ENCODE assay signal across 1 cellular context in genomic region chr9:127942152-127943010, GRCh38.
A peak's percentile ranks its signal among the peaks of the same experiment; 100 is the strongest.
TF ChIP-seq lines count a peak whose summit lies in the region.

No MANE protein-coding gene starts in this region.

TF ChIP-seq in HepG2, 621 proteins besides CTCF, POLR2A, EP300 and RAD21 (continued from another document and continues in another):
- TF ChIP-seq CEBPZ (IDR thresholded peaks at IDR 0.05; ENCODE audit: low read length): no peak
- TF ChIP-seq RBM39 (IDR thresholded peaks at IDR 0.05; ENCODE audit: low read depth, low read length, poor library complexity, severe bottlenecking): no peak
- 0 out of 2 replicates have a peak, but pooled peaks have one; percentile 30 for TF ChIP-seq ZNF143 (CRISPR knock-in tag; IDR thresholded peaks at IDR 0.05)
- no peak for TF ChIP-seq ZNF383 (CRISPR knock-in tag; IDR thresholded peaks at IDR 0.05; ENCODE audit: borderline replicate concordance)
- no peak for TF ChIP-seq ZFP36 (IDR thresholded peaks at IDR 0.05; ENCODE audit: borderline replicate concordance, low read depth, low read length, partially characterized antibody)
- no peak for TF ChIP-seq DPF2 (CRISPR knock-in tag; IDR thresholded peaks at IDR 0.05; ENCODE audit: borderline replicate concordance, low read depth)
- no peak for TF ChIP-seq GLI4 (CRISPR knock-in tag; IDR thresholded peaks at IDR 0.05; ENCODE audit: borderline replicate concordance)
- TF ChIP-seq NFYC (CRISPR knock-in tag; IDR thresholded peaks at IDR 0.05): no peak
- no peak for TF ChIP-seq WIZ (CRISPR knock-in tag; IDR thresholded peaks at IDR 0.05)
- no peak for TF ChIP-seq TAF1 (CRISPR knock-in tag; IDR thresholded peaks at IDR 0.05)
- no peak; the same call in none of the 2 replicates for TF ChIP-seq ZFP91 (CRISPR knock-in tag; IDR thresholded peaks at IDR 0.05; ENCODE audit: borderline replicate concordance)
- no peak for TF ChIP-seq MIER3 (CRISPR knock-in tag; IDR thresholded peaks at IDR 0.05; ENCODE audit: borderline replicate concordance)
- no peak for TF ChIP-seq ZNF678 (CRISPR knock-in tag; IDR thresholded peaks at IDR 0.05)
- TF ChIP-seq SRF (IDR thresholded peaks at IDR 0.05; ENCODE audit: low read depth, low read length): no peak
- TF ChIP-seq, protein P1, sequence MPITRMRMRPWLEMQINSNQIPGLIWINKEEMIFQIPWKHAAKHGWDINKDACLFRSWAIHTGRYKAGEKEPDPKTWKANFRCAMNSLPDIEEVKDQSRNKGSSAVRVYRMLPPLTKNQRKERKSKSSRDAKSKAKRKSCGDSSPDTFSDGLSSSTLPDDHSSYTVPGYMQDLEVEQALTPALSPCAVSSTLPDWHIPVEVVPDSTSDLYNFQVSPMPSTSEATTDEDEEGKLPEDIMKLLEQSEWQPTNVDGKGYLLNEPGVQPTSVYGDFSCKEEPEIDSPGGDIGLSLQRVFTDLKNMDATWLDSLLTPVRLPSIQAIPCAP (CRISPR knock-in tag; IDR thresholded peaks at IDR 0.05; ENCODE audit: low read depth): no peak
- no peak for TF ChIP-seq TBX3 (IDR thresholded peaks at IDR 0.05; ENCODE audit: borderline replicate concordance)
- TF ChIP-seq ZNF225 (CRISPR knock-in tag; IDR thresholded peaks at IDR 0.05): no peak
- no peak for TF ChIP-seq NFE2L1 (CRISPR knock-in tag; IDR thresholded peaks at IDR 0.05; ENCODE audit: borderline replicate concordance)
- TF ChIP-seq, protein P2, sequence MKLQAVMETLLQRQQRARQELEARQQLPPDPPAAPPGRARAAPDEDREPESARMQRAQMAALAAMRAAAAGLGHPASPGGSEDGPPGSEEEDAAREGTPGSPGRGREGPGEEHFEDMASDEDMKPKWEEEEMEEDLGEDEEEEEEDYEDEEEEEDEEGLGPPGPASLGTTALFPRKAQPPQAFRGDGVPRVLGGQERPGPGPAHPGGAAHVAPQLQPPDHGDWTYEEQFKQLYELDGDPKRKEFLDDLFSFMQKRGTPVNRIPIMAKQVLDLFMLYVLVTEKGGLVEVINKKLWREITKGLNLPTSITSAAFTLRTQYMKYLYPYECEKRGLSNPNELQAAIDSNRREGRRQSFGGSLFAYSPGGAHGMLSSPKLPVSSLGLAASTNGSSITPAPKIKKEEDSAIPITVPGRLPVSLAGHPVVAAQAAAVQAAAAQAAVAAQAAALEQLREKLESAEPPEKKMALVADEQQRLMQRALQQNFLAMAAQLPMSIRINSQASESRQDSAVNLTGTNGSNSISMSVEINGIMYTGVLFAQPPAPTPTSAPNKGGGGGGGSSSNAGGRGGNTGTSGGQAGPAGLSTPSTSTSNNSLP (IDR thresholded peaks at IDR 0.05; ENCODE audit: low read depth, low read length): no peak
- TF ChIP-seq NR3C1 (CRISPR knock-in tag; IDR thresholded peaks at IDR 0.05): no peak
- no peak for TF ChIP-seq SP5 (CRISPR knock-in tag; IDR thresholded peaks at IDR 0.05; ENCODE audit: borderline replicate concordance, low read depth)
- TF ChIP-seq SIX1 (CRISPR knock-in tag; IDR thresholded peaks at IDR 0.05; ENCODE audit: borderline replicate concordance): no peak
- TF ChIP-seq MIXL1 (CRISPR knock-in tag; IDR thresholded peaks at IDR 0.05): no peak
- TF ChIP-seq FOSL2 (CRISPR knock-in tag; IDR thresholded peaks at IDR 0.05): 0 out of 2 replicates have a peak, but pooled peaks have one; percentile 12
- TF ChIP-seq NFIB (CRISPR knock-in tag; IDR thresholded peaks at IDR 0.05; ENCODE audit: borderline replicate concordance): no peak
- TF ChIP-seq, protein P3, sequence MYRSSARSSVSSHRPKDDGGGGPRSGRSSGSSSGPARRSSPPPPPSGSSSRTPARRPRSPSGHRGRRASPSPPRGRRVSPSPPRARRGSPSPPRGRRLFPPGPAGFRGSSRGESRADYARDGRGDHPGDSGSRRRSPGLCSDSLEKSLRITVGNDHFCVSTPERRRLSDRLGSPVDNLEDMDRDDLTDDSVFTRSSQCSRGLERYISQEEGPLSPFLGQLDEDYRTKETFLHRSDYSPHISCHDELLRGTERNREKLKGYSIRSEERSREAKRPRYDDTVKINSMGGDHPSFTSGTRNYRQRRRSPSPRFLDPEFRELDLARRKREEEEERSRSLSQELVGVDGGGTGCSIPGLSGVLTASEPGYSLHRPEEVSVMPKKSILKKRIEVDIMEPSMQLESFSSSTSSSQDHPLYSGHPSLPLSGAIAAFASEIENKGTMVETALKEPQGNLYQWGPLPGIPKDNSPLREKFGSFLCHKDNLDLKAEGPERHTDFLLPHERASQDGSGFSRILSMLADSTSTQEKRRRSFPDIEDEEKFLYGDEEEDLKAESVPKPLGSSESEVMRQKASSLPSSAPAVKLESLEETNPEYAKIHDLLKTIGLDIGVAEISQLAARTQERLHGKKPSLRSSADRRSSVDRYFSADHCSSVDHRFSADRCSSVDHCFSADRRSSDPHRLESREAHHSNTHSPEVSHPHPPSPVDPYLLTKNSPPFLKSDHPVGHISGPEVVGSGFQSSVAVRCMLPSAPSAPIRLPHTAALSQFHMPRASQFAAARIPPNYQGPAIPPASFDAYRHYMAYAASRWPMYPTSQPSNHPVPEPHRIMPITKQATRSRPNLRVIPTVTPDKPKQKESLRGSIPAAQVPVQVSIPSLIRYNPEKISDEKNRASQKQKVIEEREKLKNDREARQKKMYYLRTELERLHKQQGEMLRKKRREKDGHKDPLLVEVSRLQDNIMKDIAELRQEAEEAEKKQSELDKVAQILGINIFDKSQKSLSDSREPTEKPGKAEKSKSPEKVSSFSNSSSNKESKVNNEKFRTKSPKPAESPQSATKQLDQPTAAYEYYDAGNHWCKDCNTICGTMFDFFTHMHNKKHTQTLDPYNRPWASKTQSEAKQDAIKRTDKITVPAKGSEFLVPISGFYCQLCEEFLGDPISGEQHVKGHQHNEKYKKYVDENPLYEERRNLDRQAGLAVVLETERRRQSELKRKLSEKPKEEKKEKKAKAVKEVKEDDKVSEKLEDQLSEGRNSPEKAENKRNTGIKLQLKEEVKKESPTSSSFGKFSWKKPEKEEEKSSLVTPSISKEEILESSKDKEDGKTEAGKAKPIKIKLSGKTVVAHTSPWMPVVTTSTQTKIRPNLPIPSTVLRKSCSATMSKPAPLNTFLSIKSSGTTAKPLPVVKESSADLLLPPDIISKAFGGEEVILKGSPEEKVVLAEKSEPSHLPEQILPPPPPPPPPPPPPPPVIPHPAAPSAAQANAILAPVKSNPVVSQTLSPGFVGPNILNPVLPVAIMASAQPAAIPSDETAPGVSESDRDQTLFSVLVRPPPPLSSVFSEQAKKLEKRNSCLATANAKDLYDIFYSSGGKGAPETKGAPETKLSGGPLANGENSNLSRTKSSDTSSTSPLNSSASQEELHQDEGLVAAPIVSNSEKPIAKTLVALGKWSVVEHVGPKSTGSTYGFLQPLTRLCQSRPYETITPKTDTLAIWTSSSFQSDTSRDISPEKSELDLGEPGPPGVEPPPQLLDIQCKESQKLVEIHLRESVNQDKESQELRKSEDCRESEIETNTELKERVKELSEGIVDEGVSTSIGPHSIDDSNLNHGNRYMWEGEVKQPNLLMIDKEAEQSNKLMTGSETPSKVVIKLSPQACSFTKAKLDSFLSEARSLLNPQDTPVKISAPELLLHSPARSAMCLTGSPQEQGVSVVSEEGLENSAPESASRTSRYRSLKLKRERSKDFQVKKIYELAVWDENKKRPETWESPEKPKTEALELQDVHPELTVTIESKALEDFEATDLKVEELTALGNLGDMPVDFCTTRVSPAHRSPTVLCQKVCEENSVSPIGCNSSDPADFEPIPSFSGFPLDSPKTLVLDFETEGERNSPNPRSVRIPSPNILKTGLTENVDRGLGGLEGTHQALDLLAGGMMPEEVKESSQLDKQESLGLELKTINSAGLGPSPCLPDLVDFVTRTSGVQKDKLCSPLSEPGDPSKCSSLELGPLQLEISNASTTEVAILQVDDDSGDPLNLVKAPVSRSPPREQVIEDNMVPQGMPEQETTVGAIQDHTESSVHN (CRISPR knock-in tag; IDR thresholded peaks at IDR 0.05): no peak
- no peak for TF ChIP-seq ZNF337 (CRISPR knock-in tag; IDR thresholded peaks at IDR 0.05; ENCODE audit: borderline replicate concordance, low read depth)
- no peak for TF ChIP-seq MYPOP (CRISPR knock-in tag; IDR thresholded peaks at IDR 0.05)
- TF ChIP-seq, protein P4, sequence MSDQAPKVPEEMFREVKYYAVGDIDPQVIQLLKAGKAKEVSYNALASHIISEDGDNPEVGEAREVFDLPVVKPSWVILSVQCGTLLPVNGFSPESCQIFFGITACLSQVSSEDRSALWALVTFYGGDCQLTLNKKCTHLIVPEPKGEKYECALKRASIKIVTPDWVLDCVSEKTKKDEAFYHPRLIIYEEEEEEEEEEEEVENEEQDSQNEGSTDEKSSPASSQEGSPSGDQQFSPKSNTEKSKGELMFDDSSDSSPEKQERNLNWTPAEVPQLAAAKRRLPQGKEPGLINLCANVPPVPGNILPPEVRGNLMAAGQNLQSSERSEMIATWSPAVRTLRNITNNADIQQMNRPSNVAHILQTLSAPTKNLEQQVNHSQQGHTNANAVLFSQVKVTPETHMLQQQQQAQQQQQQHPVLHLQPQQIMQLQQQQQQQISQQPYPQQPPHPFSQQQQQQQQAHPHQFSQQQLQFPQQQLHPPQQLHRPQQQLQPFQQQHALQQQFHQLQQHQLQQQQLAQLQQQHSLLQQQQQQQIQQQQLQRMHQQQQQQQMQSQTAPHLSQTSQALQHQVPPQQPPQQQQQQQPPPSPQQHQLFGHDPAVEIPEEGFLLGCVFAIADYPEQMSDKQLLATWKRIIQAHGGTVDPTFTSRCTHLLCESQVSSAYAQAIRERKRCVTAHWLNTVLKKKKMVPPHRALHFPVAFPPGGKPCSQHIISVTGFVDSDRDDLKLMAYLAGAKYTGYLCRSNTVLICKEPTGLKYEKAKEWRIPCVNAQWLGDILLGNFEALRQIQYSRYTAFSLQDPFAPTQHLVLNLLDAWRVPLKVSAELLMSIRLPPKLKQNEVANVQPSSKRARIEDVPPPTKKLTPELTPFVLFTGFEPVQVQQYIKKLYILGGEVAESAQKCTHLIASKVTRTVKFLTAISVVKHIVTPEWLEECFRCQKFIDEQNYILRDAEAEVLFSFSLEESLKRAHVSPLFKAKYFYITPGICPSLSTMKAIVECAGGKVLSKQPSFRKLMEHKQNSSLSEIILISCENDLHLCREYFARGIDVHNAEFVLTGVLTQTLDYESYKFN (CRISPR knock-in tag; conservative IDR thresholded peaks at IDR 0.05): no peak
- no peak for TF ChIP-seq RXRB (CRISPR knock-in tag; IDR thresholded peaks at IDR 0.05; ENCODE audit: borderline replicate concordance)
- no peak for TF ChIP-seq SMYD3 (CRISPR knock-in tag; IDR thresholded peaks at IDR 0.05)
- TF ChIP-seq SMARCE1 (IDR thresholded peaks at IDR 0.05; ENCODE audit: borderline replicate concordance): no peak
- no peak for TF ChIP-seq ZNF121 (CRISPR knock-in tag; IDR thresholded peaks at IDR 0.05)
- TF ChIP-seq, protein P5, sequence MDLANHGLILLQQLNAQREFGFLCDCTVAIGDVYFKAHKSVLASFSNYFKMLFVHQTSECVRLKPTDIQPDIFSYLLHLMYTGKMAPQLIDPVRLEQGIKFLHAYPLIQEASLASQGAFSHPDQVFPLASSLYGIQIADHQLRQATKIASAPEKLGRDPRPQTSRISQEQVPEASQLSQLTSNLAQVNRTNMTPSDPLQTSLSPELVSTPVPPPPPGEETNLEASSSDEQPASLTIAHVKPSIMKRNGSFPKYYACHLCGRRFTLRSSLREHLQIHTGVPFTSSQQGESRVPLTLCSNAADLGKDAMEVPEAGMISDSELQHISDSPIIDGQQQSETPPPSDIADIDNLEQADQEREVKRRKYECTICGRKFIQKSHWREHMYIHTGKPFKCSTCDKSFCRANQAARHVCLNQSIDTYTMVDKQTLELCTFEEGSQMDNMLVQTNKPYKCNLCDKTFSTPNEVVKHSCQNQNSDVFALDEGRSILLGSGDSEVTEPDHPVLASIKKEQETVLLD (CRISPR knock-in tag; IDR thresholded peaks at IDR 0.05; ENCODE audit: low read depth): no peak
- no peak for TF ChIP-seq ZNF773 (CRISPR knock-in tag; IDR thresholded peaks at IDR 0.05; ENCODE audit: borderline replicate concordance)
- TF ChIP-seq ZNF431 (CRISPR knock-in tag; IDR thresholded peaks at IDR 0.05; ENCODE audit: borderline replicate concordance, low read depth): no peak
- no peak for TF ChIP-seq ZNF343 (CRISPR knock-in tag; IDR thresholded peaks at IDR 0.05)
- TF ChIP-seq HHEX (CRISPR knock-in tag; IDR thresholded peaks at IDR 0.05): no peak
- TF ChIP-seq MAFG (CRISPR knock-in tag; IDR thresholded peaks at IDR 0.05): no peak
